Comparison of ENCODE assay signal across 10 cellular contexts in the genomic region with DNA sequence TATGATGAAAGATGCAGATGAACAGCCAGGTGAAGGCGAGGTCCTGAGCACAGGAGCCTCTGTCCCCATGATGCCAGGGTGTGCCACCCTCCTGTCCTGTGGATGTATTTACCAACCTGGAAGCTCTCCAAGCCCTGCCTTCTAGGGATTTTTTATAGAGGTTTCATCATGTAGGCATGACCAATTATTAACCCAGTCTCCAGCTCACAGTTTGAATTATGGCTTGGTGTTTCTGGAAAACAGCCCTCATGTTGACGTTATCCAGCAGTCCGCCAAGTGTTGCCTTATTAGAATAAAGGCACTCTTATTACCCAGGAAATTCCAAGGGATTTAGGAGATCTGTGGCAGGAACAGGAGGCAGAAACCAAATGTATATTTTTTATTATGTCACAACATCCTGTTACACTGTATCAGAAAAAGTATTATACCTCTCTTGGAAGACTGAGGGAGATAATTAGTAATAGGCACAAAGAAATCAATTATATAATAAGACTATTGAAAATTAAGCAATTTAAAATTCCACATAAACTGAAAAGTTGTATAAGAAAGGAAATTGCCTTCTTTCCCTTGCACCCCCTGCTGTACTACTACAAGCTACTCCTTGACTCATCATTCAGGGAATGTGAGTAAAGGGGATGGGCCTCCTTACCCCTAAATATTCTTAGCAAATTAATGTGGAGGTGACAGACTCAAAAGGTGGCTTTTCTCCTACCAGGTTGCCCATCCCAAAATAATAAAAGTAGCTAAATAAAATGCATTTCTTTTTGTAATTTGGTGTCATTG.
DNase-seq lines count a peak whose midpoint lies in the region; ATAC-seq and TF ChIP-seq lines count a peak whose summit lies in the region.
"Had no signal": no experiment of that assay in that cellular context is flagged by ENCODE, and none has a peak within 500 bp of the region (broad histone marks: within the 10 kb centered on the region; RNA-seq: fewer than 3 reads in every experiment).

No MANE protein-coding gene starts in this region.

- TF ChIP-seq CTCF in nephron (IDR thresholded peaks at IDR 0.05; ENCODE audit: unreplicated experiment in 3 of 3): no peak

- DNase-seq in COLO829 (ENCODE audit: low spot score): peak; percentile 85
- peak; percentile 18 for DNase-seq in NCI-H1105 treated with DMSO at 0.1 percent for 48 hours (lab: John Stamatoyannopoulos, UW)
- peak; percentile 53 for DNase-seq in dermis blood vessel endothelial cell
- no peak for DNase-seq in activated CD4-positive, alpha-beta memory T cell treated with anti-CD3 and anti-CD28 coated beads for 36 hours
- DNase-seq in NCI-H1436 treated with DMSO at 0.1 percent for 48 hours (lab: John Stamatoyannopoulos, UW): no peak
- DNase-seq in RKO (ENCODE audit: low spot score): no peak
- DNase-seq: activated naive CD4-positive, alpha-beta T cell treated with anti-CD3 and anti-CD28 coated beads, Interleukin-2, amount 50 U/mL, for 16 hours; KBM-7 had no signal

- no peak for ATAC-seq in HG02870 (IDR thresholded peaks at IDR 0.05; ENCODE audit: unreplicated experiment)

- POLR2A ChIA-PET in activated CD4-positive, alpha-beta memory T cell treated with anti-CD3 and anti-CD28 coated beads for 36 hours (lab: Charles Lee): no interaction called here

- no peaks in the 10 kb centered on the region for H3K9me3 Mint-ChIP-seq in nephron
- no peaks in the 10 kb centered on the region for H3K9me3 Mint-ChIP-seq in activated CD4-positive, alpha-beta memory T cell treated with anti-CD3 and anti-CD28 coated beads for 36 hours

- peaks cover 42% of the 10 kb centered on the region for H3K4me1 Mint-ChIP-seq in nephron
- H3K4me1 Mint-ChIP-seq in activated CD4-positive, alpha-beta memory T cell treated with anti-CD3 and anti-CD28 coated beads for 36 hours (ENCODE audit: low read depth): peaks cover 1% of the 10 kb centered on the region

- H3K4me3 Mint-ChIP-seq in nephron: no peak overlapping the region
- no peak overlapping the region for H3K4me3 Mint-ChIP-seq in activated CD4-positive, alpha-beta memory T cell treated with anti-CD3 and anti-CD28 coated beads for 36 hours

- H3K36me3 Mint-ChIP-seq in nephron (ENCODE audit: low read depth): no peaks in the 10 kb centered on the region
- no peaks in the 10 kb centered on the region for H3K36me3 Mint-ChIP-seq in activated CD4-positive, alpha-beta memory T cell treated with anti-CD3 and anti-CD28 coated beads for 36 hours

- H3K27me3 Mint-ChIP-seq in nephron (ENCODE audit: low read depth): peaks cover 16% of the 10 kb centered on the region
- peaks cover 5% of the 10 kb centered on the region for H3K27me3 Mint-ChIP-seq in activated CD4-positive, alpha-beta memory T cell treated with anti-CD3 and anti-CD28 coated beads for 36 hours

- CTCF ChIA-PET in activated CD4-positive, alpha-beta memory T cell treated with anti-CD3 and anti-CD28 coated beads for 36 hours (lab: Charles Lee): no interaction called here

- H3K27ac Mint-ChIP-seq in nephron: peak overlapping the region in 2 of 3 experiments; percentile 55 to 71
- no peak overlapping the region for H3K27ac Mint-ChIP-seq in activated CD4-positive, alpha-beta memory T cell treated with anti-CD3 and anti-CD28 coated beads for 36 hours

- intact Hi-C loops in activated CD4-positive, alpha-beta memory T cell treated with anti-CD3 and anti-CD28 coated beads for 36 hours (cut with micrococcal nuclease): no loop called here

Comparison
In these comparisons a context has a peak if more than half of its experiments do, and no peak if none do; other contexts are left out.
1. DNase-seq: peak in COLO829 (single experiment), NCI-H1105 treated with DMSO at 0.1 percent for 48 hours (single experiment) and dermis blood vessel endothelial cell (single experiment); none in activated CD4-positive, alpha-beta memory T cell treated with anti-CD3 and anti-CD28 coated beads for 36 hours (single experiment), NCI-H1436 treated with DMSO at 0.1 percent for 48 hours (single experiment) and RKO (single experiment).